ENCODE assay signal across 8 cellular contexts in genomic region chr14:49173765-49174373, GRCh38.
DNase-seq lines count a peak whose midpoint lies in the region; ATAC-seq, FAIRE-seq and TF ChIP-seq lines count a peak whose summit lies in the region.

No MANE protein-coding gene starts in this region.

- no peaks in the 10 kb centered on the region for H3K9me2 ChIP-seq in MM.1S (replicated peaks; ENCODE audit: insufficient read depth, low read length)

- H2BK20ac ChIP-seq in H1 (ENCODE audit: low read length) = no peak overlapping the region

- no peak overlapping the region for H3K9ac ChIP-seq in MM.1S (ENCODE audit: low read length)
- H3K9ac ChIP-seq in H1 (replicated peaks in 1 of 4; ENCODE audit: extremely low read depth in 1 of 4, low read depth in 3 of 4, low read length in 3 of 4) = no peak overlapping the region

- no peak overlapping the region for H3K4me3 ChIP-seq in MM.1S (ENCODE audit: low read length)
- no peak overlapping the region for H3K4me3 ChIP-seq in H1 (ENCODE audit: extremely low read depth in 1 of 4, insufficient read depth in 2 of 4, low read depth in 3 of 4, low read length in 4 of 4)

- no peak overlapping the region for H3K18ac ChIP-seq in H1 (ENCODE audit: extremely low read depth, low read length)

- H2BK12ac ChIP-seq in H1 (ENCODE audit: low read depth, low read length) = no peak overlapping the region

- H3K79me2 ChIP-seq in MM.1S (ENCODE audit: low read length) (no peaks in the 10 kb centered on the region), H1 (ENCODE audit: control insufficient read depth in 1 of 2, insufficient read depth in 2 of 2, low read length in 2 of 2) (no peaks in the 10 kb centered on the region)

- H2BK5ac ChIP-seq in H1 (ENCODE audit: low read depth, low read length) = no peak overlapping the region

- TF ChIP-seq RAD21 in H1 (IDR thresholded peaks at IDR 0.05 in 1 of 2, conservative IDR thresholded peaks at IDR 0.05 in 1 of 2; ENCODE audit: low read depth in 2 of 2, low read length in 2 of 2) = peak; percentile 95 to 96

- H3K9me3 ChIP-seq in MM.1S (replicated peaks; ENCODE audit: insufficient read depth, low read length) (no peaks in the 10 kb centered on the region), H1 (ENCODE audit: insufficient read depth in 2 of 2, low read depth in 1 of 2, low read length in 1 of 2) (no peaks in the 10 kb centered on the region)

- WGBS in H1 (ENCODE audit: extremely low coverage in 1 of 2, insufficient coverage in 1 of 2, insufficient read length in 1 of 2, insufficient replicate concordance in 2 of 2, low coverage in 1 of 2, low lambda C conversion rate in 2 of 2, missing lambda C conversion rate in 1 of 2), 2 experiments = 32% methylated on average over 3 of the region's 3 CpGs; no CpG with 5 or more reads in 1 of the 2 experiments

- TF ChIP-seq EP300 in H1 (IDR thresholded peaks at IDR 0.05; ENCODE audit: borderline replicate concordance in 1 of 2, low read depth in 2 of 2, low read length in 2 of 2) = no peak

- H2AFZ ChIP-seq in MM.1S (ENCODE audit: low read length) = no peak overlapping the region
- H2AFZ ChIP-seq in H1 (ENCODE audit: low read length) = no peak overlapping the region

- H3K27me3 ChIP-seq in MM.1S (replicated peaks; ENCODE audit: insufficient read depth, low read length) (no peaks in the 10 kb centered on the region), H1 (replicated peaks in 1 of 4; ENCODE audit: control insufficient read depth in 3 of 4, extremely low read depth in 1 of 4, insufficient read depth in 3 of 4, low read length in 3 of 4) (no peaks in the 10 kb centered on the region)

- peak; percentile 95 for ATAC-seq in GM18498 (IDR thresholded peaks at IDR 0.05; ENCODE audit: unreplicated experiment)
- ATAC-seq in HG02642 (IDR thresholded peaks at IDR 0.05; ENCODE audit: poor library complexity, unreplicated experiment) = peak; percentile 100

- no peak overlapping the region for H3K23ac ChIP-seq in H1 (ENCODE audit: insufficient read length)

- DNase-seq in Ammon's horn (ENCODE audit: low spot score) (peak; percentile 18), MM.1S (peak; percentile 68), SIG-M5 (lab: John Stamatoyannopoulos, UW) (peak; percentile 25), H1 (ENCODE audit: low read depth in 1 of 2, low spot score in 2 of 2) (peak; percentile 53 to 84), myocyte (ENCODE audit: low read depth) (peak; percentile 4), T-helper 9 cell (no peak)

- H3K23me2 ChIP-seq in H1 (ENCODE audit: low read depth, low read length) = no peaks in the 10 kb centered on the region

- FAIRE-seq in H1 (lab: Jason Lieb, UNC) = peak; percentile 97

- no peak overlapping the region for H2BK120ac ChIP-seq in H1 (replicated peaks; ENCODE audit: low read depth, low read length)

- no peak overlapping the region for H3K27ac ChIP-seq in MM.1S (ENCODE audit: low read length)
- H3K27ac ChIP-seq in H1 (ENCODE audit: low read depth, low read length) = no peak overlapping the region

- H4K8ac ChIP-seq in H1 (ENCODE audit: extremely low read depth, insufficient read depth, low read length) = no peak overlapping the region

- no peak for TF ChIP-seq POLR2A in H1 (IDR thresholded peaks at IDR 0.05; ENCODE audit: control extremely low read depth in 1 of 2, low read depth in 2 of 2, low read length in 2 of 2)

- H3K4me1 ChIP-seq in MM.1S (ENCODE audit: low read length) = no peaks in the 10 kb centered on the region
- H3K4me1 ChIP-seq in H1 (replicated peaks in 1 of 4; ENCODE audit: control insufficient read depth in 3 of 4, insufficient read depth in 4 of 4, low read length in 3 of 4) = no peaks in the 10 kb centered on the region

- H3K56ac ChIP-seq in H1 (replicated peaks; ENCODE audit: insufficient read length, low read depth, low read length) = no peak overlapping the region

- H4K91ac ChIP-seq in H1 (replicated peaks; ENCODE audit: insufficient read length, low read length) = no peak overlapping the region

- no peak overlapping the region for H2AK5ac ChIP-seq in H1 (ENCODE audit: low read depth, low read length)

- CTCF ChIA-PET in H1 (lab: Charles Lee; ENCODE audit: partially characterized antibody) = interaction anchor here (0.7 to 1.2 kb wide), 5 partner anchors 12 to 1258 kb away, joined by 3 to 5 read pairs (median 4); no protein-coding TSS in a partner anchor

- no peak overlapping the region for H3K4me2 ChIP-seq in MM.1S (ENCODE audit: low read depth, low read length)
- H3K4me2 ChIP-seq in H1 (ENCODE audit: insufficient read depth in 1 of 2, low read depth in 2 of 2, low read length in 2 of 2) = no peak overlapping the region

- POLR2A ChIA-PET in H1 (lab: Charles Lee; ENCODE audit: partially characterized antibody) = no interaction called here

- no peak overlapping the region for H4K5ac ChIP-seq in H1 (ENCODE audit: insufficient read length, low read depth, low read length)

- no peak overlapping the region for H2BK15ac ChIP-seq in H1 (ENCODE audit: low read length)

- H3K14ac ChIP-seq in H1 (ENCODE audit: insufficient read length) = no peak overlapping the region

- H4K20me1 ChIP-seq in MM.1S (ENCODE audit: insufficient read depth, low read length) = no peaks in the 10 kb centered on the region
- H4K20me1 ChIP-seq in H1 (replicated peaks in 1 of 2; ENCODE audit: control insufficient read depth in 1 of 2, insufficient read depth in 2 of 2, low read length in 2 of 2) = no peaks in the 10 kb centered on the region

- peak; percentile 57 for TF ChIP-seq CTCF in MM.1S (IDR thresholded peaks at IDR 0.05; ENCODE audit: low read length)
- TF ChIP-seq CTCF in H1 (IDR thresholded peaks at IDR 0.05; ENCODE audit: control extremely low read depth in 1 of 3, insufficient read depth in 1 of 3, low read depth in 1 of 3, low read length in 3 of 3) = peak in 2 of 3 experiments; percentile 65 to 80; a peak in 3 of 4 replicates

- no peaks in the 10 kb centered on the region for H3K79me1 ChIP-seq in H1 (ENCODE audit: low read depth, low read length)

- H3K36me3 ChIP-seq in MM.1S (replicated peaks; ENCODE audit: insufficient read depth, low read length) = no peaks in the 10 kb centered on the region
- H3K36me3 ChIP-seq in H1 (ENCODE audit: control insufficient read depth in 2 of 4, insufficient read depth in 4 of 4, low read length in 3 of 4) = no peaks in the 10 kb centered on the region

- no peaks in the 10 kb centered on the region for H3F3A ChIP-seq in MM.1S (ENCODE audit: insufficient read depth, low read length)

- no peak overlapping the region for H3K4ac ChIP-seq in H1 (replicated peaks; ENCODE audit: insufficient read length, low read depth, low read length)

TF ChIP-seq in H1, 55 proteins besides CTCF, POLR2A, EP300 and RAD21:
- TF ChIP-seq SUZ12 (IDR thresholded peaks at IDR 0.05; ENCODE audit: low read length) (no peak), POU5F1 (IDR thresholded peaks at IDR 0.05; ENCODE audit: low read depth, low read length) (no peak), USF2 (IDR thresholded peaks at IDR 0.05; ENCODE audit: low read length) (no peak), KDM1A (IDR thresholded peaks at IDR 0.05; ENCODE audit: borderline replicate concordance, low read length) (no peak), EGR1 (IDR thresholded peaks at IDR 0.05; ENCODE audit: borderline replicate concordance, low read depth, low read length) (no peak), HDAC6 (IDR thresholded peaks at IDR 0.05; ENCODE audit: low read depth, low read length) (no peak), TAF7 (optimal IDR thresholded peaks at IDR 0.05; ENCODE audit: borderline replicate concordance, low read depth, low read length) (no peak), KDM4A (IDR thresholded peaks at IDR 0.05; ENCODE audit: low read depth, low read length, severe bottlenecking) (no peak), CEBPB (IDR thresholded peaks at IDR 0.05; ENCODE audit: low read depth, low read length) (no peak), BCL11A (IDR thresholded peaks at IDR 0.05; ENCODE audit: low read depth in 2 of 2, low read length in 2 of 2) (no peak), ZNF274 (IDR thresholded peaks at IDR 0.05; ENCODE audit: borderline replicate concordance, extremely low read depth, low read length) (no peak), SIRT6 (IDR thresholded peaks at IDR 0.05; ENCODE audit: low read length) (no peak), ASH2L (IDR thresholded peaks at IDR 0.05; ENCODE audit: low read length) (no peak), CHD1 (IDR thresholded peaks at IDR 0.05; ENCODE audit: low read depth, low read length) (no peak)
